In the genomic region with DNA sequence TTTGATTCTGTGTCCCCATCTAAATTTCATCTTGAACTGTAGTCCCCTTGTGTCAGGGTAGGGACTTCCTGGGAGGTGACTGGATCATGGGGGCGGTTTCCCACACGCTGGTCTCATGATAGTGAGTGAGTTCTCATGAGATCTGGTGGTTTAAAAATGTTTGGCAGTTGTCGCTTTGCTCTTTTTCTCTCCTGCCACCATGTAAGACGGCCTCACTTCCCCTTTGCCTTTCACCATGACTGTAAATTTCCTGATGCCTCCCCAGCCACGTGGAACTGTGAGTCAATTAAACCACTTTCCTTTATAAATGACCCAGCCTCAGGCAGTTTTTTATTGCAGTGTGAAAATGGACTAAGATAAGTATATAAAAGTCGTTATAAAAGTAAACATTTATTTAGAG, we compare ENCODE assay signal across 1 cellular context.
TF ChIP-seq lines count a peak whose summit lies in the region.

No MANE protein-coding gene starts in this region.

TF ChIP-seq in WTC11, 78 proteins besides CTCF, POLR2A, EP300 and RAD21 (continued from another document):
- TF ChIP-seq, protein P1, sequence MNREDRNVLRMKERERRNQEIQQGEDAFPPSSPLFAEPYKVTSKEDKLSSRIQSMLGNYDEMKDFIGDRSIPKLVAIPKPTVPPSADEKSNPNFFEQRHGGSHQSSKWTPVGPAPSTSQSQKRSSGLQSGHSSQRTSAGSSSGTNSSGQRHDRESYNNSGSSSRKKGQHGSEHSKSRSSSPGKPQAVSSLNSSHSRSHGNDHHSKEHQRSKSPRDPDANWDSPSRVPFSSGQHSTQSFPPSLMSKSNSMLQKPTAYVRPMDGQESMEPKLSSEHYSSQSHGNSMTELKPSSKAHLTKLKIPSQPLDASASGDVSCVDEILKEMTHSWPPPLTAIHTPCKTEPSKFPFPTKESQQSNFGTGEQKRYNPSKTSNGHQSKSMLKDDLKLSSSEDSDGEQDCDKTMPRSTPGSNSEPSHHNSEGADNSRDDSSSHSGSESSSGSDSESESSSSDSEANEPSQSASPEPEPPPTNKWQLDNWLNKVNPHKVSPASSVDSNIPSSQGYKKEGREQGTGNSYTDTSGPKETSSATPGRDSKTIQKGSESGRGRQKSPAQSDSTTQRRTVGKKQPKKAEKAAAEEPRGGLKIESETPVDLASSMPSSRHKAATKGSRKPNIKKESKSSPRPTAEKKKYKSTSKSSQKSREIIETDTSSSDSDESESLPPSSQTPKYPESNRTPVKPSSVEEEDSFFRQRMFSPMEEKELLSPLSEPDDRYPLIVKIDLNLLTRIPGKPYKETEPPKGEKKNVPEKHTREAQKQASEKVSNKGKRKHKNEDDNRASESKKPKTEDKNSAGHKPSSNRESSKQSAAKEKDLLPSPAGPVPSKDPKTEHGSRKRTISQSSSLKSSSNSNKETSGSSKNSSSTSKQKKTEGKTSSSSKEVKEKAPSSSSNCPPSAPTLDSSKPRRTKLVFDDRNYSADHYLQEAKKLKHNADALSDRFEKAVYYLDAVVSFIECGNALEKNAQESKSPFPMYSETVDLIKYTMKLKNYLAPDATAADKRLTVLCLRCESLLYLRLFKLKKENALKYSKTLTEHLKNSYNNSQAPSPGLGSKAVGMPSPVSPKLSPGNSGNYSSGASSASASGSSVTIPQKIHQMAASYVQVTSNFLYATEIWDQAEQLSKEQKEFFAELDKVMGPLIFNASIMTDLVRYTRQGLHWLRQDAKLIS (CRISPR knock-in tag; IDR thresholded peaks at IDR 0.05; ENCODE audit: borderline replicate concordance) = no peak
- no peak for TF ChIP-seq CBFB (CRISPR knock-in tag; IDR thresholded peaks at IDR 0.05; ENCODE audit: low read depth)
- TF ChIP-seq ZNF232 (CRISPR knock-in tag; IDR thresholded peaks at IDR 0.05) = no peak
- TF ChIP-seq, protein P2, sequence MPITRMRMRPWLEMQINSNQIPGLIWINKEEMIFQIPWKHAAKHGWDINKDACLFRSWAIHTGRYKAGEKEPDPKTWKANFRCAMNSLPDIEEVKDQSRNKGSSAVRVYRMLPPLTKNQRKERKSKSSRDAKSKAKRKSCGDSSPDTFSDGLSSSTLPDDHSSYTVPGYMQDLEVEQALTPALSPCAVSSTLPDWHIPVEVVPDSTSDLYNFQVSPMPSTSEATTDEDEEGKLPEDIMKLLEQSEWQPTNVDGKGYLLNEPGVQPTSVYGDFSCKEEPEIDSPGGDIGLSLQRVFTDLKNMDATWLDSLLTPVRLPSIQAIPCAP (CRISPR knock-in tag; IDR thresholded peaks at IDR 0.05) = no peak
- no peak for TF ChIP-seq ESRRA (CRISPR knock-in tag; IDR thresholded peaks at IDR 0.05; ENCODE audit: borderline replicate concordance)
- TF ChIP-seq, protein P3, sequence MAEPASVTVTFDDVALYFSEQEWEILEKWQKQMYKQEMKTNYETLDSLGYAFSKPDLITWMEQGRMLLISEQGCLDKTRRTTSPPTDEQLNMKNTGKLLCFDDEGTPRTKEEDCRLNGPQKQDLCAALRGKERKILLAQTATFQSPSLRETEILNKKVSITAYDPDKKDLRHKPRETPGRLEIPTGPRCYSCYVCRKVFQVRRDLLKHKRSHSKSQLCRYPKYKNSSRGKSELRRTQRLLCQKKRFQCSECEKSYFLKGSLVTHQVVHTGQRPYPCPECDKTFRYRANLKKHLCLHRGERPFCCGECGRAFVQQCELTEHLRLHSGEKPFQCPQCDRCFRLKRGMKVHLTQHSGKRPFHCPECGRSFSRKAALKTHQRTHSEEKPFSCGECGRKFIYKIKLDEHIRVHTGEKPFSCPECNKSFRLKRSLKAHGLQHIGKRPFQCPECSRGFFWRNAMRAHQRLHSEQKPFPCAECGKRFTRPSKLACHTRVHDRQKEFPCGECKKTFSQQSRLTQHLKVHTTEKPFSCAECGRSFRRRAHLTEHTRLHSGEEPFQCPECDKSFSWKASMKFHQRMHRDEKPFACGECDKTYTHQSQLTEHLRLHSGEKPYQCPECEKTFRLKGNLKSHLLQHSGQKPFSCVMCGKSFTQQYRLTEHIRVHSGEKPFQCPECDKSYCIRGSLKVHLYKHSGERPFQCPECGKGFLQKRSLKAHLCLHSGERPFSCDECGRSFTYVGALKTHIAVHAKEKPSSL (CRISPR knock-in tag; conservative IDR thresholded peaks at IDR 0.05) = no peak
- no peak for TF ChIP-seq SP1 (CRISPR knock-in tag; conservative IDR thresholded peaks at IDR 0.05)
- TF ChIP-seq IRF2 (CRISPR knock-in tag; IDR thresholded peaks at IDR 0.05; ENCODE audit: borderline replicate concordance, low read depth) = no peak
